ENCODE assay signal across 8 cellular contexts in genomic region chr2:53767405-53768232, GRCh38. TPM values are rescaled to one million over a fixed set of nuclear protein-coding genes. Genes with fewer than 3 reads are reported as not detected.
DNase-seq lines count a peak whose midpoint lies in the region; TF ChIP-seq lines count a peak whose summit lies in the region.

CHAC2 (plus strand) TSS chr2:53767804; CDS start chr2:53767887, 83 bp downstream.

- H3K4me3 ChIP-seq in HAP-1 (peak within 1 kb of the TSS; percentile 79), MG63 (peak within 1 kb of the TSS; percentile 84), foreskin fibroblast (ENCODE audit: low read depth in 1 of 2, low read length in 2 of 2) (peak within 1 kb of the TSS; percentile 70), neural progenitor cell (peak within 1 kb of the TSS; percentile 81)

- in situ Hi-C loops in HAP-1 (cut with MboI; ENCODE audit: low sequenced_read_pairs) = no loop called here

- H2AFZ ChIP-seq in neural progenitor cell (replicated peaks) = peak within 1 kb of the TSS; percentile 94

- peaks cover 12% of the 10 kb centered on the region for H3K4me1 Mint-ChIP-seq in neural progenitor cell

- H3K4me2 ChIP-seq in neural progenitor cell = peak within 1 kb of the TSS; percentile 81

- H3K9ac ChIP-seq in neural progenitor cell = no peak within 1 kb of the TSS

- peaks cover 41% of the 10 kb centered on the region for H4K20me1 ChIP-seq in neural progenitor cell (ENCODE audit: low read depth)

- H3K4me3 Mint-ChIP-seq in neural progenitor cell = peak within 1 kb of the TSS; percentile 95

- H3F3A ChIP-seq in neural progenitor cell (ENCODE audit: low read depth) = peaks cover 18% of the 10 kb centered on the region

- peak within 1 kb of the TSS; percentile 95 for H3K27ac Mint-ChIP-seq in neural progenitor cell

- no peak within 1 kb of the TSS for H3K27ac ChIP-seq in neural progenitor cell

- H3K27me3 ChIP-seq in HAP-1 (ENCODE audit: low read depth) (no peaks in the 10 kb centered on the region), MG63 (no peaks in the 10 kb centered on the region), neural progenitor cell (no peaks in the 10 kb centered on the region)

- H3K9me3 ChIP-seq in HAP-1 (no peaks in the 10 kb centered on the region), MG63 (no peaks in the 10 kb centered on the region), neural progenitor cell (ENCODE audit: low read depth) (no peaks in the 10 kb centered on the region)

- TF ChIP-seq CTCF in foreskin fibroblast (IDR thresholded peaks at IDR 0.05; ENCODE audit: low read depth, low read length) = peak; percentile 33
- TF ChIP-seq CTCF in neural progenitor cell (IDR thresholded peaks at IDR 0.05) = peak; percentile 45

- DNase-seq in GDM1 (lab: John Stamatoyannopoulos, UW) (peak; percentile 66), HAP-1 (ENCODE audit: low spot score in 2 of 2) (peak; percentile 86 to 89), MG63 (peak; percentile 83), SIG-M5 (lab: John Stamatoyannopoulos, UW) (peak; percentile 11), activated gamma-delta T cell (lab: John Stamatoyannopoulos, UW) (peak; percentile 76), foreskin fibroblast (peak; percentile 74 to 93), neural progenitor cell (ENCODE audit: low spot score) (peak; percentile 87), stromal cell of bone marrow (ENCODE audit: low read depth) (peak; percentile 44)

- H3K79me2 ChIP-seq in neural progenitor cell (ENCODE audit: low read depth) = peaks cover 65% of the 10 kb centered on the region

- H3K36me3 Mint-ChIP-seq in neural progenitor cell = peaks cover 23% of the 10 kb centered on the region

- H3K36me3 ChIP-seq in HAP-1 (replicated peaks) (peaks cover 6% of the 10 kb centered on the region), MG63 (peaks cover 3% of the 10 kb centered on the region), neural progenitor cell (no peaks in the 10 kb centered on the region)

- no peaks in the 10 kb centered on the region for H3K27me3 Mint-ChIP-seq in neural progenitor cell (ENCODE audit: insufficient read depth, low read depth)

- H3K9me3 Mint-ChIP-seq in neural progenitor cell = peaks cover 2% of the 10 kb centered on the region

- peaks cover 22% of the 10 kb centered on the region for H3K4me1 ChIP-seq in HAP-1
- peaks cover 10% of the 10 kb centered on the region for H3K4me1 ChIP-seq in neural progenitor cell

RNA-seq across cellular contexts. Expression of gene CHAC2, which starts in this region (rescaled TPM):
- 2.4 and 9.7 TPM in 2 replicates for total RNA-seq in MG63 (2014; rRNA removed; shearing (Covaris generic); ENCODE audit: low replicate concordance)
- 3.6 and 4.5 TPM in 2 replicates for total RNA-seq in neural progenitor cell (ENCODE audit: low replicate concordance)

Comparison
In these comparisons a context has a peak if more than half of its experiments do, and no peak if none do; other contexts are left out.
1. DNase-seq: peak in every context shown above with its lines; median percentile 88 in HAP-1; 87 in neural progenitor cell; 84 in foreskin fibroblast; 83 in MG63; 76 in activated gamma-delta T cell; 66 in GDM1; 44 in stromal cell of bone marrow; 11 in SIG-M5.